16 cellular contexts compared by ENCODE assay signal in genomic region chr7:44375926-44376342, GRCh38. TPM values are rescaled to one million over a fixed set of nuclear protein-coding genes. Genes with fewer than 3 reads are reported as not detected.
"Had no signal": no experiment of that assay in that cellular context is flagged by ENCODE, and none has a peak within 500 bp of the region (broad histone marks: within the 10 kb centered on the region; RNA-seq: fewer than 3 reads in every experiment).

No MANE protein-coding gene starts in this region.

- H3K4me1 Mint-ChIP-seq: nephron had no signal

- H3K27ac ChIP-seq: ascending aorta, gastroesophageal sphincter, heart right ventricle, sigmoid colon, spleen, uterus had no signal

- DNase-seq: activated B cell treated with CpG ODN at 0.5 μM for 24 hours; activated CD4-positive, alpha-beta T cell treated with anti-CD3 and anti-CD28 coated beads, Interleukin-2, amount 50 U/mL, for 1 hour; activated naive CD4-positive, alpha-beta T cell treated with anti-CD3 and anti-CD28 coated beads for 36 hours; heart right ventricle; mesenchymal stem cell; spleen; T-helper 2 cell; uterus had no signal

- H3K27me3 ChIP-seq: ascending aorta, heart right ventricle, sigmoid colon, uterus had no signal

- H3K4me3 ChIP-seq: ascending aorta, gastroesophageal sphincter, heart right ventricle, sigmoid colon, spleen, uterus had no signal

- H3K9me3 Mint-ChIP-seq: activated B cell treated with CpG ODN at 0.5 μM for 24 hours; activated naive CD4-positive, alpha-beta T cell treated with anti-CD3 and anti-CD28 coated beads for 36 hours; activated T-helper 17 cell treated with anti-CD3 and anti-CD28 coated beads, Interleukin-2, amount 50 U/mL, for 72 hours; nephron had no signal

- ATAC-seq: gastroesophageal sphincter had no signal

- H3K9me3 ChIP-seq: ascending aorta, gastroesophageal sphincter, heart right ventricle, sigmoid colon, spleen, uterus had no signal

- H3K36me3 ChIP-seq: ascending aorta, sigmoid colon, uterus had no signal

- FAIRE-seq: islet of Langerhans had no signal

- H3K4me1 ChIP-seq: ascending aorta, gastroesophageal sphincter, heart right ventricle, sigmoid colon, uterus had no signal

- H3K27ac Mint-ChIP-seq: activated B cell treated with CpG ODN at 0.5 μM for 24 hours; activated naive CD4-positive, alpha-beta T cell treated with anti-CD3 and anti-CD28 coated beads for 36 hours; nephron had no signal

- H3K27me3 Mint-ChIP-seq: activated T-helper 17 cell treated with anti-CD3 and anti-CD28 coated beads, Interleukin-2, amount 50 U/mL, for 72 hours had no signal

- H3K4me3 Mint-ChIP-seq: activated B cell treated with CpG ODN at 0.5 μM for 24 hours; activated naive CD4-positive, alpha-beta T cell treated with anti-CD3 and anti-CD28 coated beads for 36 hours; activated T-helper 17 cell treated with anti-CD3 and anti-CD28 coated beads, Interleukin-2, amount 50 U/mL, for 72 hours; nephron had no signal

RNA-seq across cellular contexts. Expression of gene CAMK2B, which starts 50.5 kb away (rescaled TPM):
- total RNA-seq: bronchial epithelial cell, epithelial cell of proximal tubule had no signal
